Comparison of ENCODE assay signal across 12 cellular contexts in the genomic region with DNA sequence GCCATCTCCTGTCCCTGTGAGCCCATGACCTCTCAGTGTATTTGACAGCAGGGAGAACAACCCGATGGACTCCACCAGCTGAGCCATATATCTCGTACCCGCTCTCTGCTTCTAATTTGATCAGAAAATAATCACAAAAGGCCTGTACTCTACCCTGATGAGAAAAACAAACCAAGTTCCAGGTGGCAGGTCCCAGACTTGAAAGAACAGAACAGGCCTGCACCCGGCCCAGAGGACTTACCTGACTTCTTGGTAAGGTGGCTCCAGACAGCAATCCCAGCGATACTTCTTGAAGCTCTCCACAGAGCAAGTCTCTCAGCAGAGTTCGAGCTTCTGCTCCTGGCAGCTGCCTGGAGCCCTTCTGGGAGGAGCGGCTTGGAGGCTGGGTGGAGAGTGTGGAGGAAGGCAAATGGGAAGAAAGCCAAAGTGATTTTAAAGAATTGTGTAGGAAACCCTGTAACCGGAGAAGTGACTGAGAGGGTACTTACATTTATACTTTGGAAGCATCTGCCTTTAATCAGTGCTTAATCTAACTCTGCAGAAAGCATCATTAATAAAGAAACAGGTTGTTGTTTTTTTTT.
"Had no signal": no experiment of that assay in that cellular context is flagged by ENCODE, and none has a peak within 500 bp of the region (broad histone marks: within the 10 kb centered on the region; RNA-seq: fewer than 3 reads in every experiment).

No MANE protein-coding gene starts in this region.

- H3K36me3 ChIP-seq: cardiac muscle cell, left ventricle myocardium inferior, transverse colon had no signal

- ATAC-seq: stimulated activated naive CD8-positive, alpha-beta T cell treated with anti-CD3 and anti-CD28 coated beads, Interleukin-15, Interleukin-2, amounts not matched to agents 100 U/mL and 50 U/mL, for 24 hours had no signal

- H3K27ac Mint-ChIP-seq: activated naive CD8-positive, alpha-beta T cell treated with anti-CD3 and anti-CD28 coated beads, Interleukin-2, amount 50 U/mL, for 24 hours; activated T-helper 17 cell treated with anti-CD3 and anti-CD28 coated beads, Interleukin-2, amount 50 U/mL, for 72 hours had no signal

- H3K27me3 Mint-ChIP-seq: activated naive CD8-positive, alpha-beta T cell treated with anti-CD3 and anti-CD28 coated beads, Interleukin-2, amount 50 U/mL, for 24 hours had no signal

- H3K27ac ChIP-seq: cardiac muscle cell, left ventricle myocardium inferior, parathyroid adenoma, transverse colon had no signal

- H3K9me3 ChIP-seq: left ventricle myocardium inferior, transverse colon had no signal

- H3K4me3 Mint-ChIP-seq: activated naive CD8-positive, alpha-beta T cell treated with anti-CD3 and anti-CD28 coated beads, Interleukin-2, amount 50 U/mL, for 24 hours; activated T-helper 17 cell treated with anti-CD3 and anti-CD28 coated beads, Interleukin-2, amount 50 U/mL, for 72 hours; naive thymus-derived CD8-positive, alpha-beta T cell had no signal

- H3K4me1 Mint-ChIP-seq: activated naive CD8-positive, alpha-beta T cell treated with anti-CD3 and anti-CD28 coated beads, Interleukin-2, amount 50 U/mL, for 24 hours; activated T-helper 17 cell treated with anti-CD3 and anti-CD28 coated beads, Interleukin-2, amount 50 U/mL, for 72 hours had no signal

- H3K27me3 ChIP-seq: cardiac muscle cell, transverse colon had no signal

- H3K9me3 Mint-ChIP-seq: activated naive CD8-positive, alpha-beta T cell treated with anti-CD3 and anti-CD28 coated beads, Interleukin-2, amount 50 U/mL, for 24 hours; activated T-helper 17 cell treated with anti-CD3 and anti-CD28 coated beads, Interleukin-2, amount 50 U/mL, for 72 hours; naive thymus-derived CD8-positive, alpha-beta T cell had no signal

- DNase-seq: activated CD4-positive, CD25-positive, alpha-beta regulatory T cell; activated T-cell treated with anti-CD3 and anti-CD28 coated beads for 4 hours; left ventricle myocardium inferior; retina; stimulated activated CD4-positive, alpha-beta T cell treated with anti-CD3 and anti-CD28 coated beads, Interleukin-4, amount 100 ng/mL, for 24 hours had no signal

- H3K4me1 ChIP-seq: parathyroid adenoma, transverse colon had no signal

- H3K36me3 Mint-ChIP-seq: naive thymus-derived CD8-positive, alpha-beta T cell had no signal

- H3K4me3 ChIP-seq: cardiac muscle cell, left ventricle myocardium inferior, transverse colon had no signal
